Comparison of ENCODE assay signal across 30 cellular contexts in the genomic region with DNA sequence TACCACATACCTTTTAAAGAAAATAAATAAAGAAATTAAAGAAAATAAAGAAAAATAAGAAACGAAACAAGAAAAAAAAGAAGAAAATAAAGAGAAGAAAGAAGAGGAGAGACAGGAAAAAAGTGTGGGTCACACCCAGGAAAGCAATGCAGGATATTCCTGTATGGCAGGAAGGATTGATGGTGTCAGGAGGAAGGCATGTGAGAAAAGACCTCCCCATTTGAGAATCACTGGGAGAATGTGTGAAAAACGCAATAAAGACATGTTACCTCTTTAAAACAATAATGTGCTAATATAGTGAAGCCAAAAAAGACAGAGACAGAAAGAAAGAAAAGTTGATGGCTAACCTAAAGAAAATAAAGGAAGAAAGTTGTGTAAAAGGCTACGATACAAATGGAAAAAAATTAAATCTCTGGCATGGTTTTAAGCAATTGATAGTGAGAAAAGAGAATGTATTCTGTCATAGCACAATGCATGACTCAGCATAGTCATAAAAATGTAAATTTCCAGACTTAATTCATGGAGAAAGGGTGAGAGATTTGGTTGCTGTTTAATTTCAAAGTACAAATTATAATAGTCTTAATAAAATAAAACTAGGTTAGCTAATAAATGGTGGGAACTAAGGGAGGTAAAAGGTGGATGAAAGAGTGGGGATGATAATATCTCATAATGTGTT. TPM values are rescaled to one million over a fixed set of nuclear protein-coding genes. Genes with fewer than 3 reads are reported as not detected.
DNase-seq lines count a peak whose midpoint lies in the region; TF ChIP-seq lines count a peak whose summit lies in the region.
"Had no signal": no experiment of that assay in that cellular context is flagged by ENCODE, and none has a peak within 500 bp of the region (broad histone marks: within the 10 kb centered on the region; RNA-seq: fewer than 3 reads in every experiment).

No MANE protein-coding gene starts in this region.

- no peak for TF ChIP-seq CTCF in PC-9 (conservative IDR thresholded peaks at IDR 0.05)
- no peak for TF ChIP-seq CTCF in fibroblast of pulmonary artery (IDR thresholded peaks at IDR 0.05; ENCODE audit: low read length, missing control alignments)
- no peak for TF ChIP-seq CTCF in type B pancreatic cell (conservative IDR thresholded peaks at IDR 0.05)
- no peak for TF ChIP-seq CTCF in MM.1S (IDR thresholded peaks at IDR 0.05; ENCODE audit: low read length)

- no peak overlapping the region for H2AFZ ChIP-seq in PC-9
- H2AFZ ChIP-seq in MM.1S (ENCODE audit: low read length): no peak overlapping the region

- H3K36me3 ChIP-seq in PC-9 (ENCODE audit: low read depth) (no peaks in the 10 kb centered on the region), MM.1S (replicated peaks; ENCODE audit: insufficient read depth, low read length) (no peaks in the 10 kb centered on the region)
- H3K36me3 ChIP-seq: adrenal gland, left ventricle myocardium inferior, MG63, neutrophil, SJCRH30, tibial artery had no signal

- BruUV-seq in PC-9 (replicated peaks; lab: Mats Ljungman, UMichigan): no TSS peak

- intact Hi-C loops in PC-9 (cut with micrococcal nuclease; ENCODE audit: unreplicated experiment): no loop called here
- intact Hi-C loops in activated CD4-positive, alpha-beta memory T cell treated with anti-CD3 and anti-CD28 coated beads for 36 hours (cut with micrococcal nuclease): no loop called here

- H3F3A ChIP-seq in PC-9 (ENCODE audit: insufficient read depth, low read depth): no peaks in the 10 kb centered on the region
- no peaks in the 10 kb centered on the region for H3F3A ChIP-seq in MM.1S (ENCODE audit: insufficient read depth, low read length)

- H3K4me3 Mint-ChIP-seq in type B pancreatic cell: no peak overlapping the region
- no peak overlapping the region for H3K4me3 Mint-ChIP-seq in activated CD4-positive, alpha-beta memory T cell treated with anti-CD3 and anti-CD28 coated beads for 36 hours
- H3K4me3 Mint-ChIP-seq: activated CD8-positive, alpha-beta T cell treated with anti-CD3 and anti-CD28 coated beads for 36 hours; activated T-helper 1 cell treated with anti-CD3 and anti-CD28 coated beads, Interleukin-12 subunit alpha, Interleukin-12 subunit beta, Interleukin-2, Interleukin-4 antibody, amounts not matched to agents 30 ng/mL and 10 ng/mL and 1 ng/mL, durations not matched to agents 14 hours and 24 hours and 36 hours; CD14-positive monocyte; mesothelial cell of epicardium; naive B cell had no signal

- H3K4me1 ChIP-seq in PC-9 (replicated peaks; ENCODE audit: insufficient read depth) (0 out of 2 replicates have a peak, but pooled peaks cover 8% of the 10 kb centered on the region), MM.1S (ENCODE audit: low read length) (no peaks in the 10 kb centered on the region)
- H3K4me1 ChIP-seq: adrenal gland, left ventricle myocardium inferior, SJCRH30, tibial artery had no signal

- H3K9me3 ChIP-seq in PC-9 (ENCODE audit: insufficient read depth, low read depth) (no peaks in the 10 kb centered on the region), MM.1S (replicated peaks; ENCODE audit: insufficient read depth, low read length) (no peaks in the 10 kb centered on the region)
- H3K9me3 ChIP-seq: MG63, neutrophil, SJCRH30 had no signal

- no peaks in the 10 kb centered on the region for H3K9me3 Mint-ChIP-seq in type B pancreatic cell
- H3K9me3 Mint-ChIP-seq in activated CD4-positive, alpha-beta memory T cell treated with anti-CD3 and anti-CD28 coated beads for 36 hours: peaks cover 18% of the 10 kb centered on the region
- H3K9me3 Mint-ChIP-seq: activated T-helper 1 cell treated with anti-CD3 and anti-CD28 coated beads, Interleukin-12 subunit alpha, Interleukin-12 subunit beta, Interleukin-2, Interleukin-4 antibody, amounts not matched to agents 30 ng/mL and 10 ng/mL and 1 ng/mL, durations not matched to agents 14 hours and 24 hours and 36 hours had no signal

- H4K20me1 ChIP-seq in PC-9 (ENCODE audit: insufficient read depth): no peaks in the 10 kb centered on the region
- no peaks in the 10 kb centered on the region for H4K20me1 ChIP-seq in MM.1S (ENCODE audit: insufficient read depth, low read length)

- H3K4me2 ChIP-seq in PC-9: no peak overlapping the region; the same call in 1 of the 2 replicates
- no peak overlapping the region for H3K4me2 ChIP-seq in MM.1S (ENCODE audit: low read depth, low read length)

- no peak overlapping the region for H3K9ac ChIP-seq in MM.1S (ENCODE audit: low read length)

- H3K9me2 ChIP-seq in PC-9 (ENCODE audit: insufficient read depth) (no peaks in the 10 kb centered on the region), MM.1S (replicated peaks; ENCODE audit: insufficient read depth, low read length) (no peaks in the 10 kb centered on the region)

- H3K27me3 Mint-ChIP-seq in type B pancreatic cell: peaks cover 5% of the 10 kb centered on the region
- no peaks in the 10 kb centered on the region for H3K27me3 Mint-ChIP-seq in activated CD4-positive, alpha-beta memory T cell treated with anti-CD3 and anti-CD28 coated beads for 36 hours
- H3K27me3 Mint-ChIP-seq: activated CD8-positive, alpha-beta T cell treated with anti-CD3 and anti-CD28 coated beads for 36 hours had no signal

- POLR2A ChIA-PET in PC-9 (lab: Charles Lee; ENCODE audit: unreplicated experiment): no interaction called here
- POLR2A ChIA-PET in activated CD4-positive, alpha-beta memory T cell treated with anti-CD3 and anti-CD28 coated beads for 36 hours (lab: Charles Lee): no interaction called here

- DNase-seq in HT1080 (ENCODE audit: low read depth) (peak; percentile 22), PC-9 (no peak), fibroblast of pulmonary artery (ENCODE audit: low read depth) (peak; percentile 32), type B pancreatic cell (ENCODE audit: extremely low spot score, unreplicated experiment) (no peak), MM.1S (no peak), nucleus accumbens (lab: John Stamatoyannopoulos, UW) (no peak)
- DNase-seq in activated CD4-positive, alpha-beta memory T cell treated with anti-CD3 and anti-CD28 coated beads for 36 hours: no peak
- DNase-seq: activated CD4-positive, alpha-beta T cell treated with anti-CD3 and anti-CD28 coated beads for 1 hour; activated CD8-positive, alpha-beta memory T cell treated with anti-CD3 and anti-CD28 coated beads, Interleukin-2, amount 50 U/mL, for 48 hours; activated CD8-positive, alpha-beta T cell treated with anti-CD3 and anti-CD28 coated beads for 36 hours; activated naive CD4-positive, alpha-beta T cell treated with Interleukin-2 at 50 U/mL for 16 hours; adrenal gland; DMS79 treated with DMSO at 0.1 percent for 48 hours; GF-D8; HCEC 1CT; KBM-7; left ventricle myocardium inferior; MG63; naive B cell; NCI-H1417 treated with DMSO at 0.1 percent for 48 hours; NCI-H774; SJCRH30; stimulated activated CD4-positive, alpha-beta T cell treated with anti-CD3 and anti-CD28 coated beads, Interleukin-4, amount 100 ng/mL, for 1 hour; tibial artery had no signal

- H3K27ac Mint-ChIP-seq in type B pancreatic cell: peak overlapping the region; percentile 82
- no peak overlapping the region for H3K27ac Mint-ChIP-seq in activated CD4-positive, alpha-beta memory T cell treated with anti-CD3 and anti-CD28 coated beads for 36 hours
- H3K27ac Mint-ChIP-seq: activated CD8-positive, alpha-beta T cell treated with anti-CD3 and anti-CD28 coated beads for 36 hours; activated T-helper 1 cell treated with anti-CD3 and anti-CD28 coated beads, Interleukin-12 subunit alpha, Interleukin-12 subunit beta, Interleukin-2, Interleukin-4 antibody, amounts not matched to agents 30 ng/mL and 10 ng/mL and 1 ng/mL, durations not matched to agents 14 hours and 24 hours and 36 hours; CD14-positive monocyte; mesothelial cell of epicardium; naive B cell had no signal

- H3K27ac ChIP-seq in PC-9 (peak overlapping the region; percentile 23; the same call in 1 of the 2 replicates), MM.1S (ENCODE audit: low read length) (no peak overlapping the region)
- H3K27ac ChIP-seq: adrenal gland, left ventricle myocardium inferior, neutrophil, SJCRH30, tibial artery had no signal

- H3K27me3 ChIP-seq in PC-9 (ENCODE audit: insufficient read depth, low read depth) (no peaks in the 10 kb centered on the region), MM.1S (replicated peaks; ENCODE audit: insufficient read depth, low read length) (no peaks in the 10 kb centered on the region)
- H3K27me3 ChIP-seq: adrenal gland, MG63, neutrophil, SJCRH30, tibial artery had no signal

- no peaks in the 10 kb centered on the region for H3K36me3 Mint-ChIP-seq in type B pancreatic cell
- H3K36me3 Mint-ChIP-seq in activated CD4-positive, alpha-beta memory T cell treated with anti-CD3 and anti-CD28 coated beads for 36 hours: no peaks in the 10 kb centered on the region
- H3K36me3 Mint-ChIP-seq: CD14-positive monocyte, mesothelial cell of epicardium, naive B cell had no signal

- H3K79me2 ChIP-seq in PC-9 (ENCODE audit: low read depth): no peaks in the 10 kb centered on the region
- H3K79me2 ChIP-seq in MM.1S (ENCODE audit: low read length): no peaks in the 10 kb centered on the region

- H3K4me3 ChIP-seq in PC-9: no peak overlapping the region
- no peak overlapping the region for H3K4me3 ChIP-seq in fibroblast of pulmonary artery (replicated peaks; ENCODE audit: low read depth, low read length)
- no peak overlapping the region for H3K4me3 ChIP-seq in MM.1S (ENCODE audit: low read length)
- H3K4me3 ChIP-seq: adrenal gland, left ventricle myocardium inferior, MG63, SJCRH30, tibial artery had no signal

- no peaks in the 10 kb centered on the region for H3K4me1 Mint-ChIP-seq in type B pancreatic cell (ENCODE audit: unreplicated experiment)
- no peaks in the 10 kb centered on the region for H3K4me1 Mint-ChIP-seq in activated CD4-positive, alpha-beta memory T cell treated with anti-CD3 and anti-CD28 coated beads for 36 hours (ENCODE audit: low read depth)
- H3K4me1 Mint-ChIP-seq: CD14-positive monocyte, naive B cell had no signal

- CTCF ChIA-PET in PC-9 (lab: Charles Lee): no interaction called here
- CTCF ChIA-PET in activated CD4-positive, alpha-beta memory T cell treated with anti-CD3 and anti-CD28 coated beads for 36 hours (lab: Charles Lee): no interaction called here

RNA-seq across cellular contexts. Expression of a gene that starts 24.3 kb away (rescaled TPM):
- total RNA-seq in HT1080 (2014; rRNA removed; shearing (Covaris generic)): not detected in 2 replicates
- polyA plus RNA-seq in HT1080 (2015; cell fraction: cytosol; rRNA removed): not detected in 2 replicates
- not detected in 2 replicates for polyA plus RNA-seq in HT1080 (2015; cell fraction: nucleus; rRNA removed)
- total RNA-seq in PC-9 (2021) (not detected in 2 replicates), type B pancreatic cell (ENCODE audit: low replicate concordance) (0.10 and 1.7 TPM in 2 replicates)
- not detected for total RNA-seq in activated CD4-positive, alpha-beta memory T cell treated with anti-CD3 and anti-CD28 coated beads for 36 hours
- total RNA-seq: activated CD8-positive, alpha-beta T cell treated with anti-CD3 and anti-CD28 coated beads for 36 hours; activated T-helper 1 cell treated with anti-CD3 and anti-CD28 coated beads, Interleukin-12 subunit alpha, Interleukin-12 subunit beta, Interleukin-2, Interleukin-4 antibody, amounts not matched to agents 30 ng/mL and 10 ng/mL and 1 ng/mL, durations not matched to agents 14 hours and 24 hours and 36 hours; glomerular endothelial cell; left ventricle myocardium inferior; mesothelial cell of epicardium; posterior vena cava had no signal
- polyA plus RNA-seq: CD14-positive monocyte had no signal

Comparison
In these comparisons a context has a peak if more than half of its experiments do, and no peak if none do; other contexts are left out.
1. DNase-seq: peak in HT1080 (single experiment) and fibroblast of pulmonary artery (single experiment); none in PC-9 (0 of 2), type B pancreatic cell (single experiment), activated CD4-positive, alpha-beta memory T cell treated with anti-CD3 and anti-CD28 coated beads for 36 hours (single experiment), MM.1S (single experiment) and nucleus accumbens (0 of 56).